6 cellular contexts compared by ENCODE assay signal in genomic region chr4:173891072-173891471, GRCh38.
"Had no signal": no experiment of that assay in that cellular context is flagged by ENCODE, and none has a peak within 500 bp of the region (broad histone marks: within the 10 kb centered on the region; RNA-seq: fewer than 3 reads in every experiment).

No MANE protein-coding gene starts in this region.

- DNase-seq: GDM1, GF-D8 had no signal

- FAIRE-seq: G401.6, GM12892, GM18507, GM19239 had no signal
